Comparison of ENCODE assay signal across 1 cellular context in the genomic region with DNA sequence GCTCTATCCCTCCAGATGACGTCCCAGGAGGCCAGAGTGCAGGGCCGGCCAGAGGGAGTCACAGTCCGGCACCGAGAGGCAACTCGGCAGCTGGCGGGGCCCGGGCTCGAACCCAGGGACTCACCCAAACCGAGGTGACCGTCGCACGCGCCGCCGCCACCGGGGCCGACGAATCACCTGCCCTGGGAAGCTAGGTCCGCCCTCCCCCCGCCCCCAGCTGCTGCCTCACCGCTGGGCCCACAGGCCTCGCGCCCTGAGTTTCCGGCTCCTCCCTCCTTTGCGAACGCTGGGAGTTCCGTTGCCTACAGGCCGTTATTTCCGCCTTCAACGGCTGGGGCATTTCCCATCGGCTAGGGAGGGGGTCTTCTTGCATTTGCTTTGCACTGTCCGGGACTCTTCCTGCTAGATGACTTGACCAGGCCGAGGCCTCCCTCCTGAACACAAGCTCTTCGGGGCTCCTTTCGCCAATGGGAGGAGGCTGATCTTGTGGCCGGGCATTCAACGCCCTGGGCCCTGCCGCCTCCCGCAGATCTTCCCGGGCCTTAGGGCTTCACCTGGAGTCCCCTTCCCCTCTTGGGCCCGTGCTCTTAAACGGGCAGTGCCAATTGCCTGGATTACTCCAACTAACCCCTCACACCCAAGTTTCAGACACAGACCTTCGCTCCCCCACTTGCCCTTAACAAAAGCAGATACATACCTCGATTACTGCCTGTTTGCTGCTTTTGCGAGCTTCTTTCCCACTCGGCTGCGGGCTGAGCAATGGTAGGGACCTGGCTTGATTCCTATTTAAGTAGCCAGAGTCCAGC.
TF ChIP-seq lines count a peak whose summit lies in the region.

A gene (minus strand): TSS at position 184 of the 806 bp plus-strand sequence. CDS start 4,674 bp downstream, outside the sequence.

TF ChIP-seq in GM12878, 131 proteins besides CTCF, POLR2A, EP300 and RAD21 (continued from another document and continues in another):
- TF ChIP-seq, protein P1, sequence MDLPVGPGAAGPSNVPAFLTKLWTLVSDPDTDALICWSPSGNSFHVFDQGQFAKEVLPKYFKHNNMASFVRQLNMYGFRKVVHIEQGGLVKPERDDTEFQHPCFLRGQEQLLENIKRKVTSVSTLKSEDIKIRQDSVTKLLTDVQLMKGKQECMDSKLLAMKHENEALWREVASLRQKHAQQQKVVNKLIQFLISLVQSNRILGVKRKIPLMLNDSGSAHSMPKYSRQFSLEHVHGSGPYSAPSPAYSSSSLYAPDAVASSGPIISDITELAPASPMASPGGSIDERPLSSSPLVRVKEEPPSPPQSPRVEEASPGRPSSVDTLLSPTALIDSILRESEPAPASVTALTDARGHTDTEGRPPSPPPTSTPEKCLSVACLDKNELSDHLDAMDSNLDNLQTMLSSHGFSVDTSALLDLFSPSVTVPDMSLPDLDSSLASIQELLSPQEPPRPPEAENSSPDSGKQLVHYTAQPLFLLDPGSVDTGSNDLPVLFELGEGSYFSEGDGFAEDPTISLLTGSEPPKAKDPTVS (IDR thresholded peaks at IDR 0.05; ENCODE audit: low read depth, low read length), result no peak
- TF ChIP-seq KAT2A (conservative IDR thresholded peaks at IDR 0.05; ENCODE audit: control insufficient read depth, low read depth, low read length) (no peak), SUPT20H (IDR thresholded peaks at IDR 0.05; ENCODE audit: borderline replicate concordance, control insufficient read depth, low read depth, low read length) (no peak), CBX3 (IDR thresholded peaks at IDR 0.05; ENCODE audit: borderline replicate concordance, low read depth) (no peak), KLF5 (IDR thresholded peaks at IDR 0.05; ENCODE audit: partially characterized antibody) (peak; percentile 49), ATF7 (IDR thresholded peaks at IDR 0.05; ENCODE audit: low read depth) (peak; percentile 60; the same call in 1 of the 2 replicates), SMARCA5 (IDR thresholded peaks at IDR 0.05) (no peak), FOS (IDR thresholded peaks at IDR 0.05; ENCODE audit: borderline replicate concordance, extremely low read depth, insufficient read length) (no peak), EZH2 (IDR thresholded peaks at IDR 0.05; ENCODE audit: borderline replicate concordance, control insufficient read depth, low read depth, low read length) (no peak), NR2C1 (IDR thresholded peaks at IDR 0.05) (no peak), POU2F2 (IDR thresholded peaks at IDR 0.05; ENCODE audit: borderline replicate concordance, low read depth, low read length) (peak; percentile 62; the same call in 1 of the 3 replicates), YY1 (IDR thresholded peaks at IDR 0.05; ENCODE audit: low read depth, low read length) (0 out of 2 replicates have a peak, but pooled peaks have one; percentile 30), RELA (IDR thresholded peaks at IDR 0.05; ENCODE audit: borderline replicate concordance, partially characterized antibody) (peak; percentile 85), HDAC6 (IDR thresholded peaks at IDR 0.05; ENCODE audit: unreplicated experiment) (no peak), RBBP5 (conservative IDR thresholded peaks at IDR 0.05) (no peak), SPI1 (IDR thresholded peaks at IDR 0.05; ENCODE audit: borderline replicate concordance, insufficient read depth, low read depth, low read length) (peak; percentile 33; the same call in 1 of the 2 replicates), TAF1 (IDR thresholded peaks at IDR 0.05; ENCODE audit: borderline replicate concordance, low read depth, low read length) (peak; percentile 16; the same call in 1 of the 2 replicates)
- TF ChIP-seq, protein P2, sequence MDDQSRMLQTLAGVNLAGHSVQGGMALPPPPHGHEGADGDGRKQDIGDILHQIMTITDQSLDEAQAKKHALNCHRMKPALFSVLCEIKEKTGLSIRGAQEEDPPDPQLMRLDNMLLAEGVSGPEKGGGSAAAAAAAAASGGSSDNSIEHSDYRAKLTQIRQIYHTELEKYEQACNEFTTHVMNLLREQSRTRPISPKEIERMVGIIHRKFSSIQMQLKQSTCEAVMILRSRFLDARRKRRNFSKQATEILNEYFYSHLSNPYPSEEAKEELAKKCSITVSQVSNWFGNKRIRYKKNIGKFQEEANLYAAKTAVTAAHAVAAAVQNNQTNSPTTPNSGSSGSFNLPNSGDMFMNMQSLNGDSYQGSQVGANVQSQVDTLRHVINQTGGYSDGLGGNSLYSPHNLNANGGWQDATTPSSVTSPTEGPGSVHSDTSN (IDR thresholded peaks at IDR 0.05; ENCODE audit: insufficient replicate concordance, low read depth, low read length), result peak; percentile 33
- TF ChIP-seq, protein P3, sequence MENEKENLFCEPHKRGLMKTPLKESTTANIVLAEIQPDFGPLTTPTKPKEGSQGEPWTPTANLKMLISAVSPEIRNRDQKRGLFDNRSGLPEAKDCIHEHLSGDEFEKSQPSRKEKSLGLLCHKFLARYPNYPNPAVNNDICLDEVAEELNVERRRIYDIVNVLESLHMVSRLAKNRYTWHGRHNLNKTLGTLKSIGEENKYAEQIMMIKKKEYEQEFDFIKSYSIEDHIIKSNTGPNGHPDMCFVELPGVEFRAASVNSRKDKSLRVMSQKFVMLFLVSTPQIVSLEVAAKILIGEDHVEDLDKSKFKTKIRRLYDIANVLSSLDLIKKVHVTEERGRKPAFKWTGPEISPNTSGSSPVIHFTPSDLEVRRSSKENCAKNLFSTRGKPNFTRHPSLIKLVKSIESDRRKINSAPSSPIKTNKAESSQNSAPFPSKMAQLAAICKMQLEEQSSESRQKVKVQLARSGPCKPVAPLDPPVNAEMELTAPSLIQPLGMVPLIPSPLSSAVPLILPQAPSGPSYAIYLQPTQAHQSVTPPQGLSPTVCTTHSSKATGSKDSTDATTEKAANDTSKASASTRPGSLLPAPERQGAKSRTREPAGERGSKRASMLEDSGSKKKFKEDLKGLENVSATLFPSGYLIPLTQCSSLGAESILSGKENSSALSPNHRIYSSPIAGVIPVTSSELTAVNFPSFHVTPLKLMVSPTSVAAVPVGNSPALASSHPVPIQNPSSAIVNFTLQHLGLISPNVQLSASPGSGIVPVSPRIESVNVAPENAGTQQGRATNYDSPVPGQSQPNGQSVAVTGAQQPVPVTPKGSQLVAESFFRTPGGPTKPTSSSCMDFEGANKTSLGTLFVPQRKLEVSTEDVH (IDR thresholded peaks at IDR 0.05; ENCODE audit: low read depth, partially characterized antibody), result no peak
- TF ChIP-seq, protein P4, sequence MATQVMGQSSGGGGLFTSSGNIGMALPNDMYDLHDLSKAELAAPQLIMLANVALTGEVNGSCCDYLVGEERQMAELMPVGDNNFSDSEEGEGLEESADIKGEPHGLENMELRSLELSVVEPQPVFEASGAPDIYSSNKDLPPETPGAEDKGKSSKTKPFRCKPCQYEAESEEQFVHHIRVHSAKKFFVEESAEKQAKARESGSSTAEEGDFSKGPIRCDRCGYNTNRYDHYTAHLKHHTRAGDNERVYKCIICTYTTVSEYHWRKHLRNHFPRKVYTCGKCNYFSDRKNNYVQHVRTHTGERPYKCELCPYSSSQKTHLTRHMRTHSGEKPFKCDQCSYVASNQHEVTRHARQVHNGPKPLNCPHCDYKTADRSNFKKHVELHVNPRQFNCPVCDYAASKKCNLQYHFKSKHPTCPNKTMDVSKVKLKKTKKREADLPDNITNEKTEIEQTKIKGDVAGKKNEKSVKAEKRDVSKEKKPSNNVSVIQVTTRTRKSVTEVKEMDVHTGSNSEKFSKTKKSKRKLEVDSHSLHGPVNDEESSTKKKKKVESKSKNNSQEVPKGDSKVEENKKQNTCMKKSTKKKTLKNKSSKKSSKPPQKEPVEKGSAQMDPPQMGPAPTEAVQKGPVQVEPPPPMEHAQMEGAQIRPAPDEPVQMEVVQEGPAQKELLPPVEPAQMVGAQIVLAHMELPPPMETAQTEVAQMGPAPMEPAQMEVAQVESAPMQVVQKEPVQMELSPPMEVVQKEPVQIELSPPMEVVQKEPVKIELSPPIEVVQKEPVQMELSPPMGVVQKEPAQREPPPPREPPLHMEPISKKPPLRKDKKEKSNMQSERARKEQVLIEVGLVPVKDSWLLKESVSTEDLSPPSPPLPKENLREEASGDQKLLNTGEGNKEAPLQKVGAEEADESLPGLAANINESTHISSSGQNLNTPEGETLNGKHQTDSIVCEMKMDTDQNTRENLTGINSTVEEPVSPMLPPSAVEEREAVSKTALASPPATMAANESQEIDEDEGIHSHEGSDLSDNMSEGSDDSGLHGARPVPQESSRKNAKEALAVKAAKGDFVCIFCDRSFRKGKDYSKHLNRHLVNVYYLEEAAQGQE (IDR thresholded peaks at IDR 0.05; ENCODE audit: low read depth, low read length), result 0 out of 2 replicates have a peak, but pooled peaks have one; percentile 11
- TF ChIP-seq, protein P5, sequence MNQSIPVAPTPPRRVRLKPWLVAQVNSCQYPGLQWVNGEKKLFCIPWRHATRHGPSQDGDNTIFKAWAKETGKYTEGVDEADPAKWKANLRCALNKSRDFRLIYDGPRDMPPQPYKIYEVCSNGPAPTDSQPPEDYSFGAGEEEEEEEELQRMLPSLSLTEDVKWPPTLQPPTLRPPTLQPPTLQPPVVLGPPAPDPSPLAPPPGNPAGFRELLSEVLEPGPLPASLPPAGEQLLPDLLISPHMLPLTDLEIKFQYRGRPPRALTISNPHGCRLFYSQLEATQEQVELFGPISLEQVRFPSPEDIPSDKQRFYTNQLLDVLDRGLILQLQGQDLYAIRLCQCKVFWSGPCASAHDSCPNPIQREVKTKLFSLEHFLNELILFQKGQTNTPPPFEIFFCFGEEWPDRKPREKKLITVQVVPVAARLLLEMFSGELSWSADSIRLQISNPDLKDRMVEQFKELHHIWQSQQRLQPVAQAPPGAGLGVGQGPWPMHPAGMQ (IDR thresholded peaks at IDR 0.05; ENCODE audit: borderline replicate concordance), result no peak
- TF ChIP-seq, protein P6, sequence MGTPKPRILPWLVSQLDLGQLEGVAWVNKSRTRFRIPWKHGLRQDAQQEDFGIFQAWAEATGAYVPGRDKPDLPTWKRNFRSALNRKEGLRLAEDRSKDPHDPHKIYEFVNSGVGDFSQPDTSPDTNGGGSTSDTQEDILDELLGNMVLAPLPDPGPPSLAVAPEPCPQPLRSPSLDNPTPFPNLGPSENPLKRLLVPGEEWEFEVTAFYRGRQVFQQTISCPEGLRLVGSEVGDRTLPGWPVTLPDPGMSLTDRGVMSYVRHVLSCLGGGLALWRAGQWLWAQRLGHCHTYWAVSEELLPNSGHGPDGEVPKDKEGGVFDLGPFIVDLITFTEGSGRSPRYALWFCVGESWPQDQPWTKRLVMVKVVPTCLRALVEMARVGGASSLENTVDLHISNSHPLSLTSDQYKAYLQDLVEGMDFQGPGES (IDR thresholded peaks at IDR 0.05), result no peak
- TF ChIP-seq, protein P7, sequence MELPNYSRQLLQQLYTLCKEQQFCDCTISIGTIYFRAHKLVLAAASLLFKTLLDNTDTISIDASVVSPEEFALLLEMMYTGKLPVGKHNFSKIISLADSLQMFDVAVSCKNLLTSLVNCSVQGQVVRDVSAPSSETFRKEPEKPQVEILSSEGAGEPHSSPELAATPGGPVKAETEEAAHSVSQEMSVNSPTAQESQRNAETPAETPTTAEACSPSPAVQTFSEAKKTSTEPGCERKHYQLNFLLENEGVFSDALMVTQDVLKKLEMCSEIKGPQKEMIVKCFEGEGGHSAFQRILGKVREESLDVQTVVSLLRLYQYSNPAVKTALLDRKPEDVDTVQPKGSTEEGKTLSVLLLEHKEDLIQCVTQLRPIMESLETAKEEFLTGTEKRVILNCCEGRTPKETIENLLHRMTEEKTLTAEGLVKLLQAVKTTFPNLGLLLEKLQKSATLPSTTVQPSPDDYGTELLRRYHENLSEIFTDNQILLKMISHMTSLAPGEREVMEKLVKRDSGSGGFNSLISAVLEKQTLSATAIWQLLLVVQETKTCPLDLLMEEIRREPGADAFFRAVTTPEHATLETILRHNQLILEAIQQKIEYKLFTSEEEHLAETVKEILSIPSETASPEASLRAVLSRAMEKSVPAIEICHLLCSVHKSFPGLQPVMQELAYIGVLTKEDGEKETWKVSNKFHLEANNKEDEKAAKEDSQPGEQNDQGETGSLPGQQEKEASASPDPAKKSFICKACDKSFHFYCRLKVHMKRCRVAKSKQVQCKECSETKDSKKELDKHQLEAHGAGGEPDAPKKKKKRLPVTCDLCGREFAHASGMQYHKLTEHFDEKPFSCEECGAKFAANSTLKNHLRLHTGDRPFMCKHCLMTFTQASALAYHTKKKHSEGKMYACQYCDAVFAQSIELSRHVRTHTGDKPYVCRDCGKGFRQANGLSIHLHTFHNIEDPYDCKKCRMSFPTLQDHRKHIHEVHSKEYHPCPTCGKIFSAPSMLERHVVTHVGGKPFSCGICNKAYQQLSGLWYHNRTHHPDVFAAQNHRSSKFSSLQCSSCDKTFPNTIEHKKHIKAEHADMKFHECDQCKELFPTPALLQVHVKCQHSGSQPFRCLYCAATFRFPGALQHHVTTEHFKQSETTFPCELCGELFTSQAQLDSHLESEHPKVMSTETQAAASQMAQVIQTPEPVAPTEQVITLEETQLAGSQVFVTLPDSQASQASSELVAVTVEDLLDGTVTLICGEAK (IDR thresholded peaks at IDR 0.05; ENCODE audit: borderline replicate concordance), result peak; percentile 79; the same call in 1 of the 2 replicates
- TF ChIP-seq, protein P8, sequence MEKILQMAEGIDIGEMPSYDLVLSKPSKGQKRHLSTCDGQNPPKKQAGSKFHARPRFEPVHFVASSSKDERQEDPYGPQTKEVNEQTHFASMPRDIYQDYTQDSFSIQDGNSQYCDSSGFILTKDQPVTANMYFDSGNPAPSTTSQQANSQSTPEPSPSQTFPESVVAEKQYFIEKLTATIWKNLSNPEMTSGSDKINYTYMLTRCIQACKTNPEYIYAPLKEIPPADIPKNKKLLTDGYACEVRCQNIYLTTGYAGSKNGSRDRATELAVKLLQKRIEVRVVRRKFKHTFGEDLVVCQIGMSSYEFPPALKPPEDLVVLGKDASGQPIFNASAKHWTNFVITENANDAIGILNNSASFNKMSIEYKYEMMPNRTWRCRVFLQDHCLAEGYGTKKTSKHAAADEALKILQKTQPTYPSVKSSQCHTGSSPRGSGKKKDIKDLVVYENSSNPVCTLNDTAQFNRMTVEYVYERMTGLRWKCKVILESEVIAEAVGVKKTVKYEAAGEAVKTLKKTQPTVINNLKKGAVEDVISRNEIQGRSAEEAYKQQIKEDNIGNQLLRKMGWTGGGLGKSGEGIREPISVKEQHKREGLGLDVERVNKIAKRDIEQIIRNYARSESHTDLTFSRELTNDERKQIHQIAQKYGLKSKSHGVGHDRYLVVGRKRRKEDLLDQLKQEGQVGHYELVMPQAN (conservative IDR thresholded peaks at IDR 0.05), result peak; percentile 44; the same call in 1 of the 2 replicates
- TF ChIP-seq, protein P9, sequence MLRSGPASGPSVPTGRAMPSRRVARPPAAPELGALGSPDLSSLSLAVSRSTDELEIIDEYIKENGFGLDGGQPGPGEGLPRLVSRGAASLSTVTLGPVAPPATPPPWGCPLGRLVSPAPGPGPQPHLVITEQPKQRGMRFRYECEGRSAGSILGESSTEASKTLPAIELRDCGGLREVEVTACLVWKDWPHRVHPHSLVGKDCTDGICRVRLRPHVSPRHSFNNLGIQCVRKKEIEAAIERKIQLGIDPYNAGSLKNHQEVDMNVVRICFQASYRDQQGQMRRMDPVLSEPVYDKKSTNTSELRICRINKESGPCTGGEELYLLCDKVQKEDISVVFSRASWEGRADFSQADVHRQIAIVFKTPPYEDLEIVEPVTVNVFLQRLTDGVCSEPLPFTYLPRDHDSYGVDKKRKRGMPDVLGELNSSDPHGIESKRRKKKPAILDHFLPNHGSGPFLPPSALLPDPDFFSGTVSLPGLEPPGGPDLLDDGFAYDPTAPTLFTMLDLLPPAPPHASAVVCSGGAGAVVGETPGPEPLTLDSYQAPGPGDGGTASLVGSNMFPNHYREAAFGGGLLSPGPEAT (IDR thresholded peaks at IDR 0.05; ENCODE audit: low read depth), result peak; percentile 98
